ENCODE assay signal across 6 cellular contexts in genomic region chr9:31326883-31327282, GRCh38.
DNase-seq lines count a peak whose midpoint lies in the region; ATAC-seq lines count a peak whose summit lies in the region.
"Not testable (repeated sequence)": the region's sequence is repeated elsewhere in the genome, so short reads cannot be mapped to it uniquely, and the experiment has no call there.

No MANE protein-coding gene starts in this region.

- H3K9me3 Mint-ChIP-seq in CD4-positive, CD25-positive, alpha-beta regulatory T cell; CD4-positive, alpha-beta memory T cell; T-cell; activated CD8-positive, alpha-beta T cell treated with anti-CD3 and anti-CD28 coated beads, Interleukin-2, amount 10 ng/mL, durations not matched to agents 7 days and 5 days (ENCODE audit: insufficient read depth); stimulated activated effector memory CD8-positive, alpha-beta T cell treated with anti-CD3 and anti-CD28 coated beads, Interleukin-12 subunit alpha, Interleukin-12 subunit beta, amount 100 ng/mL, for 72 hours: not testable (repeated sequence)
- H3K9me3 Mint-ChIP-seq in naive thymus-derived CD4-positive, alpha-beta T cell: peaks cover 0 to 14% (median 0%) of the 10 kb centered on the region in 11 donors

- H3K27ac ChIP-seq in CD4-positive, CD25-positive, alpha-beta regulatory T cell (ENCODE audit: insufficient read depth, low read length, poor library complexity, severe bottlenecking); CD4-positive, alpha-beta memory T cell (ENCODE audit: low read depth, low read length); naive thymus-derived CD4-positive, alpha-beta T cell (ENCODE audit: low read depth, low read length): not testable (repeated sequence)

- H3K4me3 ChIP-seq in CD4-positive, CD25-positive, alpha-beta regulatory T cell (ENCODE audit: low read depth, low read length); CD4-positive, alpha-beta memory T cell (ENCODE audit: low read length in 2 of 2); naive thymus-derived CD4-positive, alpha-beta T cell (ENCODE audit: low read length): not testable (repeated sequence)

- peak overlapping the region in 1 of 4 donors; percentile 70 for H3K4me3 Mint-ChIP-seq in CD4-positive, CD25-positive, alpha-beta regulatory T cell
- not testable (repeated sequence) for H3K4me3 Mint-ChIP-seq in CD4-positive, alpha-beta memory T cell; T-cell; activated CD8-positive, alpha-beta T cell treated with anti-CD3 and anti-CD28 coated beads, Interleukin-2, amount 10 ng/mL, durations not matched to agents 7 days and 5 days; naive thymus-derived CD4-positive, alpha-beta T cell; stimulated activated effector memory CD8-positive, alpha-beta T cell treated with anti-CD3 and anti-CD28 coated beads, Interleukin-12 subunit alpha, Interleukin-12 subunit beta, amount 100 ng/mL, for 72 hours

- intact Hi-C loops in CD4-positive, alpha-beta memory T cell (cut with micrococcal nuclease); naive thymus-derived CD4-positive, alpha-beta T cell (cut with micrococcal nuclease): not testable (repeated sequence)

- POLR2A ChIA-PET in CD4-positive, alpha-beta memory T cell (lab: Charles Lee; ENCODE audit: partially characterized antibody); T-cell (lab: Charles Lee); activated CD8-positive, alpha-beta T cell treated with anti-CD3 and anti-CD28 coated beads, Interleukin-2, amount 10 ng/mL, durations not matched to agents 7 days and 5 days (lab: Charles Lee); naive thymus-derived CD4-positive, alpha-beta T cell (lab: Charles Lee): not testable (repeated sequence)

- peaks cover 16 to 55% (median 23%) of the 10 kb centered on the region in 4 donors for H3K4me1 Mint-ChIP-seq in CD4-positive, CD25-positive, alpha-beta regulatory T cell
- peaks cover 28 to 51% (median 38%) of the 10 kb centered on the region in 4 donors for H3K4me1 Mint-ChIP-seq in CD4-positive, alpha-beta memory T cell
- H3K4me1 Mint-ChIP-seq in T-cell: peaks cover 31 to 36% (median 34%) of the 10 kb centered on the region in 3 donors
- H3K4me1 Mint-ChIP-seq in activated CD8-positive, alpha-beta T cell treated with anti-CD3 and anti-CD28 coated beads, Interleukin-2, amount 10 ng/mL, durations not matched to agents 7 days and 5 days (ENCODE audit: low read depth): peaks cover 13% of the 10 kb centered on the region
- peaks cover 10 to 47% (median 46%) of the 10 kb centered on the region in 7 donors for H3K4me1 Mint-ChIP-seq in naive thymus-derived CD4-positive, alpha-beta T cell
- H3K4me1 Mint-ChIP-seq in stimulated activated effector memory CD8-positive, alpha-beta T cell treated with anti-CD3 and anti-CD28 coated beads, Interleukin-12 subunit alpha, Interleukin-12 subunit beta, amount 100 ng/mL, for 72 hours: peaks cover 18% of the 10 kb centered on the region

- not testable (repeated sequence) for ATAC-seq in CD4-positive, CD25-positive, alpha-beta regulatory T cell (ENCODE audit: low read depth in 2 of 2); T-cell (replicated peaks in 1 of 4); activated CD8-positive, alpha-beta T cell treated with anti-CD3 and anti-CD28 coated beads, Interleukin-2, amount 10 ng/mL, durations not matched to agents 7 days and 5 days; naive thymus-derived CD4-positive, alpha-beta T cell; stimulated activated effector memory CD8-positive, alpha-beta T cell treated with anti-CD3 and anti-CD28 coated beads, Interleukin-12 subunit alpha, Interleukin-12 subunit beta, amount 100 ng/mL, for 72 hours

- not testable (repeated sequence) for H3K36me3 ChIP-seq in CD4-positive, CD25-positive, alpha-beta regulatory T cell (ENCODE audit: control insufficient read depth, insufficient read depth, low read length); CD4-positive, alpha-beta memory T cell (ENCODE audit: insufficient read depth, low read length); naive thymus-derived CD4-positive, alpha-beta T cell (ENCODE audit: control insufficient read depth in 2 of 3, insufficient read depth in 3 of 3, low read length in 3 of 3)

- H3K27me3 ChIP-seq in CD4-positive, CD25-positive, alpha-beta regulatory T cell (ENCODE audit: control insufficient read depth, insufficient read depth, low read length); CD4-positive, alpha-beta memory T cell (ENCODE audit: insufficient read depth, low read length); naive thymus-derived CD4-positive, alpha-beta T cell (ENCODE audit: control insufficient read depth in 2 of 2, insufficient read depth in 2 of 2, low read length in 2 of 2): not testable (repeated sequence)

- peaks cover 14% of the 10 kb centered on the region for H3K36me3 Mint-ChIP-seq in CD4-positive, CD25-positive, alpha-beta regulatory T cell
- H3K36me3 Mint-ChIP-seq in CD4-positive, alpha-beta memory T cell; T-cell; activated CD8-positive, alpha-beta T cell treated with anti-CD3 and anti-CD28 coated beads, Interleukin-2, amount 10 ng/mL, durations not matched to agents 7 days and 5 days (ENCODE audit: low read depth); naive thymus-derived CD4-positive, alpha-beta T cell; stimulated activated effector memory CD8-positive, alpha-beta T cell treated with anti-CD3 and anti-CD28 coated beads, Interleukin-12 subunit alpha, Interleukin-12 subunit beta, amount 100 ng/mL, for 72 hours: not testable (repeated sequence)

- not testable (repeated sequence) for H3K27me3 Mint-ChIP-seq in CD4-positive, CD25-positive, alpha-beta regulatory T cell; CD4-positive, alpha-beta memory T cell; T-cell; activated CD8-positive, alpha-beta T cell treated with anti-CD3 and anti-CD28 coated beads, Interleukin-2, amount 10 ng/mL, durations not matched to agents 7 days and 5 days (ENCODE audit: low read depth); naive thymus-derived CD4-positive, alpha-beta T cell

- H3K27ac Mint-ChIP-seq in CD4-positive, CD25-positive, alpha-beta regulatory T cell: peak overlapping the region; percentile 85 to 96 (median 88)
- H3K27ac Mint-ChIP-seq in CD4-positive, alpha-beta memory T cell: peak overlapping the region in 4 of 7 donors; percentile 47 to 87 (median 58)
- H3K27ac Mint-ChIP-seq in T-cell: peak overlapping the region; percentile 17 to 77
- H3K27ac Mint-ChIP-seq in activated CD8-positive, alpha-beta T cell treated with anti-CD3 and anti-CD28 coated beads, Interleukin-2, amount 10 ng/mL, durations not matched to agents 7 days and 5 days: peak overlapping the region; percentile 7
- H3K27ac Mint-ChIP-seq in naive thymus-derived CD4-positive, alpha-beta T cell: peak overlapping the region in 7 of 9 donors; percentile 63 to 95 (median 84)
- H3K27ac Mint-ChIP-seq in stimulated activated effector memory CD8-positive, alpha-beta T cell treated with anti-CD3 and anti-CD28 coated beads, Interleukin-12 subunit alpha, Interleukin-12 subunit beta, amount 100 ng/mL, for 72 hours: peak overlapping the region; percentile 29

- peaks cover 23% of the 10 kb centered on the region for H3K4me1 ChIP-seq in CD4-positive, CD25-positive, alpha-beta regulatory T cell (ENCODE audit: control insufficient read depth, insufficient read depth, low read length, poor library complexity, severe bottlenecking)
- H3K4me1 ChIP-seq in CD4-positive, alpha-beta memory T cell (ENCODE audit: insufficient read depth, low read length): peaks cover 34% of the 10 kb centered on the region
- H3K4me1 ChIP-seq in naive thymus-derived CD4-positive, alpha-beta T cell (ENCODE audit: control insufficient read depth in 2 of 2, insufficient read depth in 2 of 2, low read length in 2 of 2): peaks cover 18 to 28% of the 10 kb centered on the region in 2 donors

- DNase-seq in CD4-positive, CD25-positive, alpha-beta regulatory T cell; CD4-positive, alpha-beta memory T cell; T-cell; activated CD8-positive, alpha-beta T cell treated with anti-CD3 and anti-CD28 coated beads, Interleukin-2, amount 10 ng/mL, durations not matched to agents 7 days and 5 days; naive thymus-derived CD4-positive, alpha-beta T cell; stimulated activated effector memory CD8-positive, alpha-beta T cell treated with anti-CD3 and anti-CD28 coated beads, Interleukin-12 subunit alpha, Interleukin-12 subunit beta, amount 100 ng/mL, for 72 hours (ENCODE audit: low spot score in 2 of 2): not testable (repeated sequence)

- H3K9me3 ChIP-seq in CD4-positive, CD25-positive, alpha-beta regulatory T cell (ENCODE audit: control insufficient read depth in 2 of 2, low read length in 2 of 2); CD4-positive, alpha-beta memory T cell (ENCODE audit: control insufficient read depth in 1 of 2, low read length in 2 of 2); naive thymus-derived CD4-positive, alpha-beta T cell (ENCODE audit: control insufficient read depth in 2 of 3, low read length in 3 of 3): not testable (repeated sequence)

- CTCF ChIA-PET in CD4-positive, alpha-beta memory T cell (lab: Charles Lee; ENCODE audit: partially characterized antibody); T-cell (lab: Charles Lee); activated CD8-positive, alpha-beta T cell treated with anti-CD3 and anti-CD28 coated beads, Interleukin-2, amount 10 ng/mL, durations not matched to agents 7 days and 5 days (lab: Charles Lee); naive thymus-derived CD4-positive, alpha-beta T cell (lab: Charles Lee): not testable (repeated sequence)

Comparison
In these comparisons a context has a peak if more than half of its experiments do, and no peak if none do; other contexts are left out.
1. H3K27ac Mint-ChIP-seq: peak in every context shown above with its lines; median percentile 88 in CD4-positive, CD25-positive, alpha-beta regulatory T cell; 84 in naive thymus-derived CD4-positive, alpha-beta T cell; 58 in CD4-positive, alpha-beta memory T cell; 47 in T-cell; 29 in stimulated activated effector memory CD8-positive, alpha-beta T cell treated with anti-CD3 and anti-CD28 coated beads, Interleukin-12 subunit alpha, Interleukin-12 subunit beta, amount 100 ng/mL, for 72 hours; 7 in activated CD8-positive, alpha-beta T cell treated with anti-CD3 and anti-CD28 coated beads, Interleukin-2, amount 10 ng/mL, durations not matched to agents 7 days and 5 days.